ENCODE assay signal across 6 cellular contexts in genomic region chr1:28522537-28522936, GRCh38. TPM values are rescaled to one million over a fixed set of nuclear protein-coding genes. Genes with fewer than 3 reads are reported as not detected.
DNase-seq lines count a peak whose midpoint lies in the region; ATAC-seq and TF ChIP-seq lines count a peak whose summit lies in the region.
"Not testable (repeated sequence)": the region's sequence is repeated elsewhere in the genome, so short reads cannot be mapped to it uniquely, and the experiment has no call there.

No MANE protein-coding gene starts in this region.

- not testable (repeated sequence) for DNase-seq in Caco-2; WTC11 (ENCODE audit: low spot score); MCF 10A (ENCODE audit: unreplicated experiment); trophoblast cell

- TF ChIP-seq CTCF in Caco-2 (IDR thresholded peaks at IDR 0.05; ENCODE audit: insufficient read depth in 1 of 2, low read depth in 1 of 2, low read length in 1 of 2, severe bottlenecking in 1 of 2, unreplicated experiment in 1 of 2); HEK293 (tag by site-specific recombination; IDR thresholded peaks at IDR 0.05); WTC11 (IDR thresholded peaks at IDR 0.05); MCF 10A (IDR thresholded peaks at IDR 0.05; ENCODE audit: unreplicated experiment): not testable (repeated sequence)

- H2BK120ac ChIP-seq in trophoblast cell (ENCODE audit: insufficient read depth, low read length, poor library complexity): peak overlapping the region; percentile 96

- peaks cover 78% of the 10 kb centered on the region for H3K79me1 ChIP-seq in trophoblast cell (ENCODE audit: low read length)

- peaks cover 24% of the 10 kb centered on the region for H3K4me1 Mint-ChIP-seq in Caco-2 (ENCODE audit: low read depth, unreplicated experiment)
- H3K4me1 Mint-ChIP-seq in WTC11: peaks cover 65% of the 10 kb centered on the region
- peaks cover 19% of the 10 kb centered on the region for H3K4me1 Mint-ChIP-seq in activated naive CD4-positive, alpha-beta T cell treated with anti-CD3 and anti-CD28 coated beads, Interleukin-2, amount 50 U/mL, for 24 hours
- peaks cover 17% of the 10 kb centered on the region for H3K4me1 Mint-ChIP-seq in MCF 10A (ENCODE audit: insufficient read depth, unreplicated experiment)

- not testable (repeated sequence) for H3K9ac ChIP-seq in trophoblast cell (ENCODE audit: low read length)

- peak overlapping the region; percentile 45 for H2BK5ac ChIP-seq in trophoblast cell (ENCODE audit: low read depth, low read length, poor library complexity)

- not testable (repeated sequence) for H3K27me3 Mint-ChIP-seq in Caco-2 (ENCODE audit: insufficient read depth, unreplicated experiment); WTC11 (ENCODE audit: low read depth); activated naive CD4-positive, alpha-beta T cell treated with anti-CD3 and anti-CD28 coated beads, Interleukin-2, amount 50 U/mL, for 24 hours; MCF 10A (ENCODE audit: insufficient read depth, unreplicated experiment)

- not testable (repeated sequence) for H4K12ac ChIP-seq in trophoblast cell (ENCODE audit: low read depth, low read length)

- H3K27ac Mint-ChIP-seq in Caco-2 (ENCODE audit: unreplicated experiment): peak overlapping the region; percentile 13
- H3K27ac Mint-ChIP-seq in WTC11: peak overlapping the region; percentile 84; the same call in 1 of the 2 replicates
- peak overlapping the region; percentile 83 for H3K27ac Mint-ChIP-seq in activated naive CD4-positive, alpha-beta T cell treated with anti-CD3 and anti-CD28 coated beads, Interleukin-2, amount 50 U/mL, for 24 hours
- peak overlapping the region; percentile 12 for H3K27ac Mint-ChIP-seq in MCF 10A (ENCODE audit: low read depth, unreplicated experiment)

- not testable (repeated sequence) for H3K4me3 ChIP-seq in Caco-2 (ENCODE audit: low read depth, low read length); HEK293 (ENCODE audit: low read depth, low read length); trophoblast cell (ENCODE audit: low read depth, low read length)

- not testable (repeated sequence) for H3K23ac ChIP-seq in trophoblast cell (ENCODE audit: low read length)

- H3K36me3 ChIP-seq in Caco-2 (ENCODE audit: control insufficient read depth, insufficient read depth, low read length); trophoblast cell (ENCODE audit: control insufficient read depth in 1 of 2, insufficient read depth in 2 of 2, low read length in 2 of 2): not testable (repeated sequence)
- peaks cover 3 to 39% of the 10 kb centered on the region in 2 experiments; a peak in 2 of 3 replicates for H3K36me3 ChIP-seq in HEK293 (ENCODE audit: control insufficient read depth in 2 of 2, insufficient read depth in 1 of 2, low read length in 2 of 2)

- CTCF ChIA-PET in Caco-2 (lab: Charles Lee): not testable (repeated sequence)
- CTCF ChIA-PET in HEK293 (lab: Yijun Ruan, JAX) (interaction anchor here (0.6 to 0.7 kb wide), 2 partner anchors 29 to 173 kb away, joined by 3 to 4 read pairs; no protein-coding TSS in a partner anchor), WTC11 (lab: Charles Lee) (interaction anchor here (1.6 kb wide), 1 partner anchor 80 kb away, joined by 6 read pairs; no protein-coding TSS in a partner anchor), MCF 10A (lab: Yijun Ruan, JAX) (interaction anchor here (0.6 kb wide), 2 partner anchors 262 to 354 kb away, joined by 4 to 5 read pairs; no protein-coding TSS in a partner anchor)

- H3K18ac ChIP-seq in trophoblast cell (ENCODE audit: low read length): not testable (repeated sequence)

- H3K4me1 ChIP-seq in Caco-2 (peaks cover 31% of the 10 kb centered on the region), trophoblast cell (ENCODE audit: control insufficient read depth in 1 of 2, insufficient read depth in 2 of 2, low read length in 2 of 2) (peaks cover 57 to 66% of the 10 kb centered on the region in 2 experiments)
- not testable (repeated sequence) for H3K4me1 ChIP-seq in HEK293 (ENCODE audit: control insufficient read depth, insufficient read depth, low read length)

- H3K36me3 Mint-ChIP-seq in Caco-2 (ENCODE audit: insufficient read depth, unreplicated experiment) (peaks cover 39% of the 10 kb centered on the region), WTC11 (peaks cover 21% of the 10 kb centered on the region), MCF 10A (ENCODE audit: insufficient read depth, unreplicated experiment) (peaks cover 42% of the 10 kb centered on the region)
- H3K36me3 Mint-ChIP-seq in activated naive CD4-positive, alpha-beta T cell treated with anti-CD3 and anti-CD28 coated beads, Interleukin-2, amount 50 U/mL, for 24 hours: not testable (repeated sequence)

- ATAC-seq in WTC11: not testable (repeated sequence)

- H2AK5ac ChIP-seq in trophoblast cell (ENCODE audit: low read length): peak overlapping the region; percentile 83

- POLR2A ChIA-PET in Caco-2 (lab: Charles Lee): not testable (repeated sequence)
- POLR2A ChIA-PET in HEK293 (lab: Yijun Ruan, JAX): interaction anchor here (0.6 to 1.5 kb wide), 8 partner anchors 10 to 243 kb away, joined by 3 to 6 read pairs (median 4); partner anchors contain the start of gene TRNAU1AP
- POLR2A ChIA-PET in WTC11 (lab: Charles Lee): interaction anchor here (0.7 kb wide), 3 partner anchors 34 to 148 kb away, joined by 3 to 6 read pairs (median 4); no protein-coding TSS in a partner anchor
- POLR2A ChIA-PET in MCF 10A (lab: Yijun Ruan, JAX): interaction anchor here (1.2 to 1.4 kb wide), 2 partner anchors 29 to 56 kb away, joined by 3 read pairs; no protein-coding TSS in a partner anchor

- peak overlapping the region; percentile 99 for H3K4ac ChIP-seq in trophoblast cell (ENCODE audit: low read depth, low read length)

- no CpG with 5 or more reads among the region's 9 CpGs for WGBS in trophoblast cell (ENCODE audit: extremely low coverage, insufficient coverage, insufficient read length)

- H3K27ac ChIP-seq in HEK293 (ENCODE audit: extremely low read depth, low read depth, low read length): not testable (repeated sequence)
- peak overlapping the region; percentile 51 for H3K27ac ChIP-seq in trophoblast cell (ENCODE audit: low read depth, low read length)

- H3K4me2 ChIP-seq in trophoblast cell (ENCODE audit: low read length): not testable (repeated sequence)

- H4K91ac ChIP-seq in trophoblast cell (ENCODE audit: low read depth, low read length): peak overlapping the region; percentile 93

- H2AFZ ChIP-seq in trophoblast cell (ENCODE audit: insufficient read depth, low read length, poor library complexity): not testable (repeated sequence)

- intact Hi-C loops in Caco-2 (cut with micrococcal nuclease; ENCODE audit: unreplicated experiment); MCF 10A (cut with micrococcal nuclease): not testable (repeated sequence)

- not testable (repeated sequence) for H3K27me3 ChIP-seq in Caco-2 (replicated peaks; ENCODE audit: control insufficient read depth, insufficient read depth, low read length); trophoblast cell (ENCODE audit: insufficient read depth, low read length)

- H3K9me3 ChIP-seq in Caco-2; HEK293 (ENCODE audit: control insufficient read depth, insufficient read depth, low read depth, low read length); trophoblast cell (ENCODE audit: insufficient read depth, low read depth, low read length): not testable (repeated sequence)

- H2BK12ac ChIP-seq in trophoblast cell (ENCODE audit: low read length): peak overlapping the region; percentile 80

- H3K9me3 Mint-ChIP-seq in Caco-2 (ENCODE audit: unreplicated experiment); WTC11; activated naive CD4-positive, alpha-beta T cell treated with anti-CD3 and anti-CD28 coated beads, Interleukin-2, amount 50 U/mL, for 24 hours; MCF 10A (ENCODE audit: unreplicated experiment): not testable (repeated sequence)

- H3K4me3 Mint-ChIP-seq in Caco-2 (ENCODE audit: unreplicated experiment); WTC11; activated naive CD4-positive, alpha-beta T cell treated with anti-CD3 and anti-CD28 coated beads, Interleukin-2, amount 50 U/mL, for 24 hours; MCF 10A (ENCODE audit: unreplicated experiment): not testable (repeated sequence)

- peaks cover 46% of the 10 kb centered on the region for H3K79me2 ChIP-seq in trophoblast cell (ENCODE audit: control insufficient read depth, insufficient read depth, low read length, poor library complexity)

- BruUV-seq in Caco-2 (replicated peaks; lab: Mats Ljungman, UMichigan); MCF 10A (replicated peaks; lab: Mats Ljungman, UMichigan): not testable (repeated sequence)

- peak overlapping the region; percentile 63 for H4K8ac ChIP-seq in trophoblast cell (ENCODE audit: low read depth, low read length)

- peak overlapping the region; percentile 70 for H3K14ac ChIP-seq in trophoblast cell (ENCODE audit: low read length)

TF ChIP-seq in HEK293, 187 proteins besides CTCF, POLR2A, EP300 and RAD21:
- TF ChIP-seq ZNF121 (tag by site-specific recombination; IDR thresholded peaks at IDR 0.05): peak; percentile 93

RNA-seq across cellular contexts. Expression of gene RCC1, which starts 16.7 kb away (rescaled TPM):
- total RNA-seq in Caco-2 (2022) (52.1 and 54.0 TPM in 2 replicates), WTC11 (2021) (93.2 to 103 TPM (median 98.2 TPM) in 3 replicates), MCF 10A (2022) (30.3 and 42.4 TPM in 2 replicates)
- 90.8 and 94.1 TPM in 2 replicates for polyA plus RNA-seq in trophoblast cell (2013)

RNA-seq across cellular contexts. Expression of gene TRNAU1AP, which starts 30.3 kb away (rescaled TPM):
- 23.1 and 25.1 TPM in 2 replicates for total RNA-seq in Caco-2 (2022)
- 30.4 to 40.6 TPM (median 34.0 TPM) in 3 replicates for total RNA-seq in WTC11 (2021)
- 28.2 and 33.4 TPM in 2 replicates for total RNA-seq in MCF 10A (2022)
- polyA plus RNA-seq in trophoblast cell (2013): 50.8 and 53.6 TPM in 2 replicates

Comparison
In these comparisons a context has a peak if more than half of its experiments do, and no peak if none do; other contexts are left out.
1. H3K27ac Mint-ChIP-seq: peak in every context shown above with its lines; median percentile 84 in WTC11; 83 in activated naive CD4-positive, alpha-beta T cell treated with anti-CD3 and anti-CD28 coated beads, Interleukin-2, amount 50 U/mL, for 24 hours; 13 in Caco-2; 12 in MCF 10A.